ENCODE assay signal across 1 cellular context in genomic region chr6:33638581-33638980, GRCh38.
TF ChIP-seq lines count a peak whose summit lies in the region.

No MANE protein-coding gene starts in this region.

TF ChIP-seq in A549, 52 proteins besides CTCF, POLR2A, EP300 and RAD21 (continued from another document):
- TF ChIP-seq USF2 (IDR thresholded peaks at IDR 0.05) (no peak), TFCP2L1 (CRISPR knock-in tag; IDR thresholded peaks at IDR 0.05) (no peak), ZSCAN20 (CRISPR knock-in tag; IDR thresholded peaks at IDR 0.05) (no peak), NFE2L2 (conservative IDR thresholded peaks at IDR 0.05; ENCODE audit: low read length) (no peak), GATA3 (IDR thresholded peaks at IDR 0.05; ENCODE audit: borderline replicate concordance) (no peak), EHF (CRISPR knock-in tag; IDR thresholded peaks at IDR 0.05) (no peak), ELK1 (IDR thresholded peaks at IDR 0.05; ENCODE audit: low read depth, low read length) (no peak), HES2 (IDR thresholded peaks at IDR 0.05) (no peak), TP53 (CRISPR knock-in tag; IDR thresholded peaks at IDR 0.05) (no peak)
TF ChIP-seq in A549: peak in this region for 0.
